Comparison of ENCODE assay signal across 9 cellular contexts in genomic region chr11:66606608-66607007, GRCh38. TPM values are rescaled to one million over a fixed set of nuclear protein-coding genes. Genes with fewer than 3 reads are reported as not detected.
A peak's percentile ranks its signal among the peaks of the same experiment; 100 is the strongest.
DNase-seq lines count a peak whose midpoint lies in the region; ATAC-seq and TF ChIP-seq lines count a peak whose summit lies in the region.
"Not testable (repeated sequence)": the region's sequence is repeated elsewhere in the genome, so short reads cannot be mapped to it uniquely, and the experiment has no call there.
"Had no signal": no experiment of that assay in that cellular context is flagged by ENCODE, and none has a peak within 500 bp of the region (broad histone marks: within the 10 kb centered on the region; RNA-seq: fewer than 3 reads in every experiment).

No MANE protein-coding gene starts in this region.

- not testable (repeated sequence) for H3K4me2 ChIP-seq in mesenchymal stem cell (ENCODE audit: low read length, poor library complexity, severe bottlenecking)

- WGBS in heart left ventricle, 4 donors: 97 to 100% (median 97%) methylated on average over 3 of the region's 3 CpGs
- 100% methylated on average over 2 of the region's 3 CpGs for WGBS in mesenchymal stem cell

- H3K27ac ChIP-seq in ACC112 (ENCODE audit: low read depth, low read length): peak overlapping the region; percentile 78
- H3K27ac ChIP-seq in RWPE2 (ENCODE audit: poor library complexity, severe bottlenecking): peak overlapping the region; percentile 34
- peak overlapping the region; percentile 63 to 87 for H3K27ac ChIP-seq in coronary artery
- peak overlapping the region in 8 of 12 donors; percentile 1 to 85 (median 37) for H3K27ac ChIP-seq in heart left ventricle
- H3K27ac ChIP-seq in mesenchymal stem cell (ENCODE audit: low read length, poor library complexity, severe bottlenecking): not testable (repeated sequence)
- H3K27ac ChIP-seq in rectal smooth muscle tissue (ENCODE audit: low read depth, low read length): peak overlapping the region; percentile 93
- peak overlapping the region; percentile 27 for H3K27ac ChIP-seq in substantia nigra (ENCODE audit: low read depth, low read length, poor library complexity, severe bottlenecking)
- peak overlapping the region; percentile 43 for H3K27ac ChIP-seq in vagina

- H3K4me3 ChIP-seq in ACC112 (ENCODE audit: low read depth, low read length); RWPE2 (ENCODE audit: severe bottlenecking); coronary artery; heart left ventricle; rectal smooth muscle tissue (ENCODE audit: low read length); vagina: not testable (repeated sequence)
- H3K4me3 ChIP-seq in mesenchymal stem cell (ENCODE audit: insufficient read depth in 1 of 2, low read depth in 1 of 2, low read length in 2 of 2): peak overlapping the region in 1 of 2 experiments; percentile 2

- peak overlapping the region; percentile 51 for H3K9ac ChIP-seq in mesenchymal stem cell (ENCODE audit: low read length)
- not testable (repeated sequence) for H3K9ac ChIP-seq in rectal smooth muscle tissue (ENCODE audit: low read length)

- not testable (repeated sequence) for H3K9me3 ChIP-seq in RWPE2 (ENCODE audit: severe bottlenecking); heart left ventricle; mesenchymal stem cell (ENCODE audit: control insufficient read depth, low read length); vagina

- H3K4me1 ChIP-seq in ACC112 (ENCODE audit: control insufficient read depth, insufficient read depth, low read length, unreplicated experiment) (peaks cover 30% of the 10 kb centered on the region), heart left ventricle (peaks cover 0 to 32% (median 21%) of the 10 kb centered on the region in 12 donors), mesenchymal stem cell (ENCODE audit: control insufficient read depth, insufficient read depth, low read depth, low read length) (peaks cover 16% of the 10 kb centered on the region), vagina (peaks cover 18% of the 10 kb centered on the region)
- not testable (repeated sequence) for H3K4me1 ChIP-seq in RWPE2 (ENCODE audit: insufficient read depth, poor library complexity, severe bottlenecking); rectal smooth muscle tissue (ENCODE audit: control insufficient read depth, insufficient read depth, low read length)

- H3K23ac ChIP-seq in mesenchymal stem cell (ENCODE audit: low read length in 2 of 2): not testable (repeated sequence)

- H3K79me1 ChIP-seq in mesenchymal stem cell (replicated peaks; ENCODE audit: low read length, poor library complexity, severe bottlenecking): not testable (repeated sequence)

- H3K79me2 ChIP-seq in ACC112 (ENCODE audit: control insufficient read depth, insufficient read depth, low read length, unreplicated experiment): not testable (repeated sequence)

- H2BK15ac ChIP-seq in mesenchymal stem cell (ENCODE audit: low read depth, poor library complexity, severe bottlenecking): not testable (repeated sequence)

- H2BK12ac ChIP-seq in mesenchymal stem cell (ENCODE audit: low read length in 2 of 2): not testable (repeated sequence)

- H3K27me3 ChIP-seq in ACC112 (ENCODE audit: insufficient read depth, low read length); RWPE2 (ENCODE audit: insufficient read depth, poor library complexity, severe bottlenecking); heart left ventricle; mesenchymal stem cell (ENCODE audit: control insufficient read depth in 1 of 2, insufficient read depth in 1 of 2, low read length in 2 of 2); rectal smooth muscle tissue (ENCODE audit: control insufficient read depth, insufficient read depth, low read length); vagina: not testable (repeated sequence)

- not testable (repeated sequence) for H2AK5ac ChIP-seq in mesenchymal stem cell (ENCODE audit: low read length, severe bottlenecking)

- H3K18ac ChIP-seq in mesenchymal stem cell (ENCODE audit: low read depth in 1 of 2, low read length in 2 of 2): not testable (repeated sequence)

- H4K8ac ChIP-seq in mesenchymal stem cell (ENCODE audit: low read length): not testable (repeated sequence)

- not testable (repeated sequence) for H3K4ac ChIP-seq in mesenchymal stem cell (ENCODE audit: low read depth in 1 of 2, low read length in 2 of 2)

- not testable (repeated sequence) for H4K91ac ChIP-seq in mesenchymal stem cell (ENCODE audit: low read length)

- H2AFZ ChIP-seq in ACC112 (ENCODE audit: low read length, unreplicated experiment); mesenchymal stem cell (ENCODE audit: low read depth, low read length): not testable (repeated sequence)

- not testable (repeated sequence) for TF ChIP-seq CTCF in RWPE2 (IDR thresholded peaks at IDR 0.05; ENCODE audit: poor library complexity, severe bottlenecking); coronary artery (IDR thresholded peaks at IDR 0.05); heart left ventricle (IDR thresholded peaks at IDR 0.05); vagina (IDR thresholded peaks at IDR 0.05)

- intact Hi-C loops in heart left ventricle (cut with DNase I); vagina (cut with DNase I): not testable (repeated sequence)

- ATAC-seq in RWPE2 (ENCODE audit: low read depth); heart left ventricle: not testable (repeated sequence)

- not testable (repeated sequence) for H3K36me3 ChIP-seq in ACC112 (ENCODE audit: insufficient read depth, low read length); RWPE2 (ENCODE audit: low read depth); rectal smooth muscle tissue (ENCODE audit: control insufficient read depth, insufficient read depth, low read length); vagina
- H3K36me3 ChIP-seq in heart left ventricle (peaks cover 0 to 40% (median 18%) of the 10 kb centered on the region in 9 donors), mesenchymal stem cell (ENCODE audit: control insufficient read depth in 1 of 2, insufficient read depth in 2 of 2, low read depth in 1 of 2, low read length in 2 of 2) (peaks cover 38 to 40% of the 10 kb centered on the region in 2 experiments)

- DNase-seq in RWPE2 (ENCODE audit: low spot score); coronary artery (ENCODE audit: low spot score); heart left ventricle; mesenchymal stem cell; substantia nigra (lab: John Stamatoyannopoulos, UW); vagina (ENCODE audit: extremely low spot score in 2 of 2): not testable (repeated sequence)

- not testable (repeated sequence) for H2BK120ac ChIP-seq in mesenchymal stem cell (ENCODE audit: low read depth, low read length)

- H3K14ac ChIP-seq in mesenchymal stem cell (ENCODE audit: low read length in 2 of 2): not testable (repeated sequence)

- H2BK5ac ChIP-seq in mesenchymal stem cell (ENCODE audit: low read depth, low read length, poor library complexity, severe bottlenecking): not testable (repeated sequence)

- not testable (repeated sequence) for TF ChIP-seq POLR2A in heart left ventricle (IDR thresholded peaks at IDR 0.05); vagina (IDR thresholded peaks at IDR 0.05)

RNA-seq across cellular contexts. Expression of gene RBM14, which starts 9.8 kb away (rescaled TPM):
- total RNA-seq in heart left ventricle (10 to 100 TPM; 20.3 to 40.0 (median 30.6) TPM), vagina (34.9 TPM)
- 10 to 100 TPM; 17.4 to 34.3 TPM for polyA plus RNA-seq in heart left ventricle
- 28.0 TPM for polyA plus RNA-seq in mesenchymal stem cell (2013, experiment 1 of 2)
- 26.7 TPM for polyA plus RNA-seq in mesenchymal stem cell (2013, experiment 2 of 2)

RNA-seq across cellular contexts. Expression of gene CCS, which starts 13.6 kb away (rescaled TPM):
- total RNA-seq in heart left ventricle: 10 to 100 TPM; 13.9 to 26.7 (median 19.1) TPM
- 10 to 100 TPM; 20.2 to 41.1 TPM for polyA plus RNA-seq in heart left ventricle
- 49.7 TPM for polyA plus RNA-seq in mesenchymal stem cell (2013, experiment 1 of 2)
- polyA plus RNA-seq in mesenchymal stem cell (2013, experiment 2 of 2): 48.2 TPM
- 42.5 TPM for total RNA-seq in vagina

RNA-seq across cellular contexts. Expression of gene CCDC87, which starts 13.7 kb away (rescaled TPM):
- total RNA-seq in heart left ventricle (under 1 TPM; 0.14 to 0.63 (median 0.36) TPM), vagina (0.74 TPM)
- under 1 TPM; 0.15 to 0.18 TPM for polyA plus RNA-seq in heart left ventricle
- polyA plus RNA-seq in mesenchymal stem cell (2013, experiment 1 of 2): 0.15 TPM
- polyA plus RNA-seq in mesenchymal stem cell (2013, experiment 2 of 2): 0.23 TPM
- total RNA-seq: CD4-positive, alpha-beta memory T cell had no signal

RNA-seq across cellular contexts. Expression of gene RBM4, which starts 31.9 kb away (rescaled TPM):
- total RNA-seq in heart left ventricle (10 to 100 TPM; 46.4 to 89.4 (median 56.6) TPM), vagina (61.1 TPM)
- polyA plus RNA-seq in heart left ventricle: 10 to 100 TPM; 46.8 to 61.6 TPM
- 94.6 TPM for polyA plus RNA-seq in mesenchymal stem cell (2013, experiment 1 of 2)
- polyA plus RNA-seq in mesenchymal stem cell (2013, experiment 2 of 2): 98.2 TPM

RNA-seq across cellular contexts. Expression of gene CTSF, which starts 38.2 kb away (rescaled TPM):
- total RNA-seq in heart left ventricle (10 to 100 TPM; 34.6 to 76.4 (median 52.8) TPM), vagina (85.7 TPM)
- polyA plus RNA-seq in heart left ventricle: 10 to 100 TPM; 17.7 to 23.3 TPM
- polyA plus RNA-seq in mesenchymal stem cell (2013, experiment 1 of 2): not detected
- polyA plus RNA-seq in mesenchymal stem cell (2013, experiment 2 of 2): not detected
